Comparison of ENCODE assay signal across 15 cellular contexts in genomic region chr1:229300099-229300757, GRCh38.
"Had no signal": no experiment of that assay in that cellular context is flagged by ENCODE, and none has a peak within 500 bp of the region (broad histone marks: within the 10 kb centered on the region; RNA-seq: fewer than 3 reads in every experiment).

No MANE protein-coding gene starts in this region.

- H3K4me3 Mint-ChIP-seq: activated CD8-positive, alpha-beta T cell treated with anti-CD3 and anti-CD28 coated beads, Interleukin-2, amount 10 ng/mL, durations not matched to agents 7 days and 5 days; activated naive CD8-positive, alpha-beta T cell treated with anti-CD3 and anti-CD28 coated beads for 36 hours; effector memory CD8-positive, alpha-beta T cell; natural killer cell treated with Interleukin-12 subunit alpha and Interleukin-12 subunit beta and Interleukin-15 and Interleukin-18, amount 100 ng/mL, for 72 hours; type B pancreatic cell had no signal

- H3K27me3 Mint-ChIP-seq: activated naive CD8-positive, alpha-beta T cell treated with anti-CD3 and anti-CD28 coated beads for 36 hours; effector memory CD8-positive, alpha-beta T cell; natural killer cell treated with Interleukin-12 subunit alpha and Interleukin-12 subunit beta and Interleukin-15 and Interleukin-18, amount 100 ng/mL, for 72 hours; type B pancreatic cell had no signal

- ATAC-seq: activated CD8-positive, alpha-beta T cell treated with anti-CD3 and anti-CD28 coated beads, Interleukin-2, amount 10 ng/mL, durations not matched to agents 7 days and 5 days; effector memory CD8-positive, alpha-beta T cell had no signal

- H3K9me3 Mint-ChIP-seq: activated naive CD8-positive, alpha-beta T cell treated with anti-CD3 and anti-CD28 coated beads for 36 hours; effector memory CD8-positive, alpha-beta T cell; natural killer cell treated with Interleukin-12 subunit alpha and Interleukin-12 subunit beta and Interleukin-15 and Interleukin-18, amount 100 ng/mL, for 72 hours; type B pancreatic cell had no signal

- H3K27ac Mint-ChIP-seq: activated naive CD8-positive, alpha-beta T cell treated with anti-CD3 and anti-CD28 coated beads for 36 hours; natural killer cell treated with Interleukin-12 subunit alpha and Interleukin-12 subunit beta and Interleukin-15 and Interleukin-18, amount 100 ng/mL, for 72 hours had no signal

- DNase-seq: activated CD4-positive, alpha-beta T cell treated with anti-CD3 and anti-CD28 coated beads for 48 hours; activated CD8-positive, alpha-beta memory T cell treated with anti-CD3 and anti-CD28 coated beads, Interleukin-2, amount 50 U/mL, for 4 hours; activated CD8-positive, alpha-beta T cell treated with anti-CD3 and anti-CD28 coated beads, Interleukin-2, amount 10 ng/mL, durations not matched to agents 7 days and 5 days; activated gamma-delta T cell treated with Interleukin-2 at 50 U/mL for 16 hours; activated naive CD8-positive, alpha-beta T cell treated with anti-CD3 and anti-CD28 coated beads for 36 hours; activated T-cell treated with anti-CD3 and anti-CD28 coated beads, Interleukin-2, amount 50 U/mL, for 48 hours; amniotic stem cell; effector memory CD8-positive, alpha-beta T cell; esophagus squamous epithelium; spleen; stimulated activated CD4-positive, alpha-beta T cell treated with anti-CD3 and anti-CD28 coated beads, Interleukin-4, amount 100 ng/mL, for 4 hours; stimulated activated naive CD4-positive, alpha-beta T cell treated with Interleukin-2 at 50 U/mL for 16 hours; SW 1271 had no signal
